1 cellular context compared by ENCODE assay signal in genomic region chr1:178273707-178274410, GRCh38.
TF ChIP-seq lines count a peak whose summit lies in the region.

No MANE protein-coding gene starts in this region.

TF ChIP-seq in SK-N-SH treated with all-trans-retinoic acid at 6 μM for 48 hours, 23 proteins besides CTCF, POLR2A, EP300 and RAD21 (continued from another document):
- no peak for TF ChIP-seq TSHZ2 (CRISPR knock-in tag; IDR thresholded peaks at IDR 0.05)
- TF ChIP-seq, protein P1, sequence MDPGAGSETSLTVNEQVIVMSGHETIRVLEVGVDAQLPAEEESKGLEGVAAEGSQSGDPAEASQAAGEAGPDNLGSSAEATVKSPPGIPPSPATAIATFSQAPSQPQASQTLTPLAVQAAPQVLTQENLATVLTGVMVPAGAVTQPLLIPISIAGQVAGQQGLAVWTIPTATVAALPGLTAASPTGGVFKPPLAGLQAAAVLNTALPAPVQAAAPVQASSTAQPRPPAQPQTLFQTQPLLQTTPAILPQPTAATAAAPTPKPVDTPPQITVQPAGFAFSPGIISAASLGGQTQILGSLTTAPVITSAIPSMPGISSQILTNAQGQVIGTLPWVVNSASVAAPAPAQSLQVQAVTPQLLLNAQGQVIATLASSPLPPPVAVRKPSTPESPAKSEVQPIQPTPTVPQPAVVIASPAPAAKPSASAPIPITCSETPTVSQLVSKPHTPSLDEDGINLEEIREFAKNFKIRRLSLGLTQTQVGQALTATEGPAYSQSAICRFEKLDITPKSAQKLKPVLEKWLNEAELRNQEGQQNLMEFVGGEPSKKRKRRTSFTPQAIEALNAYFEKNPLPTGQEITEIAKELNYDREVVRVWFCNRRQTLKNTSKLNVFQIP (CRISPR knock-in tag; IDR thresholded peaks at IDR 0.05; ENCODE audit: borderline replicate concordance, low read depth) = no peak
- TF ChIP-seq BACH2 (CRISPR knock-in tag; IDR thresholded peaks at IDR 0.05; ENCODE audit: borderline replicate concordance) = no peak
- TF ChIP-seq TOX (CRISPR knock-in tag; IDR thresholded peaks at IDR 0.05; ENCODE audit: borderline replicate concordance) = no peak
- TF ChIP-seq ARNTL (CRISPR knock-in tag; IDR thresholded peaks at IDR 0.05; ENCODE audit: borderline replicate concordance, low read depth) = no peak
- no peak for TF ChIP-seq ZNF565 (CRISPR knock-in tag; conservative IDR thresholded peaks at IDR 0.05; ENCODE audit: low read depth)
- no peak; the same call in 1 of the 2 replicates for TF ChIP-seq ISL1 (CRISPR knock-in tag; IDR thresholded peaks at IDR 0.05)
- no peak for TF ChIP-seq GLIS3 (CRISPR knock-in tag; IDR thresholded peaks at IDR 0.05)
- TF ChIP-seq, protein P2, sequence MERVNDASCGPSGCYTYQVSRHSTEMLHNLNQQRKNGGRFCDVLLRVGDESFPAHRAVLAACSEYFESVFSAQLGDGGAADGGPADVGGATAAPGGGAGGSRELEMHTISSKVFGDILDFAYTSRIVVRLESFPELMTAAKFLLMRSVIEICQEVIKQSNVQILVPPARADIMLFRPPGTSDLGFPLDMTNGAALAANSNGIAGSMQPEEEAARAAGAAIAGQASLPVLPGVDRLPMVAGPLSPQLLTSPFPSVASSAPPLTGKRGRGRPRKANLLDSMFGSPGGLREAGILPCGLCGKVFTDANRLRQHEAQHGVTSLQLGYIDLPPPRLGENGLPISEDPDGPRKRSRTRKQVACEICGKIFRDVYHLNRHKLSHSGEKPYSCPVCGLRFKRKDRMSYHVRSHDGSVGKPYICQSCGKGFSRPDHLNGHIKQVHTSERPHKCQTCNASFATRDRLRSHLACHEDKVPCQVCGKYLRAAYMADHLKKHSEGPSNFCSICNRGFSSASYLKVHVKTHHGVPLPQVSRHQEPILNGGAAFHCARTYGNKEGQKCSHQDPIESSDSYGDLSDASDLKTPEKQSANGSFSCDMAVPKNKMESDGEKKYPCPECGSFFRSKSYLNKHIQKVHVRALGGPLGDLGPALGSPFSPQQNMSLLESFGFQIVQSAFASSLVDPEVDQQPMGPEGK (CRISPR knock-in tag; IDR thresholded peaks at IDR 0.05; ENCODE audit: borderline replicate concordance) = no peak
- TF ChIP-seq PPARA (CRISPR knock-in tag; IDR thresholded peaks at IDR 0.05; ENCODE audit: borderline replicate concordance) = no peak
- no peak for TF ChIP-seq ZFP30 (CRISPR knock-in tag; IDR thresholded peaks at IDR 0.05)
- TF ChIP-seq ZNF8 (CRISPR knock-in tag; IDR thresholded peaks at IDR 0.05) = no peak
TF ChIP-seq in SK-N-SH treated with all-trans-retinoic acid at 6 μM for 48 hours: peak in this region for 0.
